ENCODE assay signal across 8 cellular contexts in genomic region chr16:84647830-84648594, GRCh38. TPM values are rescaled to one million over a fixed set of nuclear protein-coding genes. Genes with fewer than 3 reads are reported as not detected.
A peak's percentile ranks its signal among the peaks of the same experiment; 100 is the strongest.
DNase-seq lines count a peak whose midpoint lies in the region; ATAC-seq and TF ChIP-seq lines count a peak whose summit lies in the region.

TSS of gene KLHL36 (plus strand) at chr16:84648511. CDS start at chr16:84650868, 2,357 bp downstream.

- H3K9me3 Mint-ChIP-seq in activated T-helper 1 cell treated with anti-CD3 and anti-CD28 coated beads, Interleukin-12 subunit alpha, Interleukin-12 subunit beta, Interleukin-2, Interleukin-4 antibody, amounts not matched to agents 30 ng/mL and 10 ng/mL and 1 ng/mL, durations not matched to agents 14 hours and 24 hours and 36 hours = peaks cover 4% of the 10 kb centered on the region
- H3K9me3 Mint-ChIP-seq in nephron = no peaks in the 10 kb centered on the region
- no peaks in the 10 kb centered on the region for H3K9me3 Mint-ChIP-seq in stimulated activated naive CD8-positive, alpha-beta T cell treated with anti-CD3 and anti-CD28 coated beads, Interleukin-15, Interleukin-2, amounts not matched to agents 100 ng/mL and 50 ng/mL, for 24 hours

- ATAC-seq in HG02763 (IDR thresholded peaks at IDR 0.05; ENCODE audit: unreplicated experiment) = peak; percentile 81

- H3K4me1 ChIP-seq in OCI-LY3 (ENCODE audit: low read length) = peaks cover 10% of the 10 kb centered on the region

- 0 out of 2 replicates have a peak, but pooled peaks cover 4% of the 10 kb centered on the region for H3K79me2 ChIP-seq in OCI-LY3 (ENCODE audit: low read length)

- H3K36me3 Mint-ChIP-seq in activated T-helper 1 cell treated with anti-CD3 and anti-CD28 coated beads, Interleukin-12 subunit alpha, Interleukin-12 subunit beta, Interleukin-2, Interleukin-4 antibody, amounts not matched to agents 30 ng/mL and 10 ng/mL and 1 ng/mL, durations not matched to agents 14 hours and 24 hours and 36 hours (ENCODE audit: low read depth) = peaks cover 29% of the 10 kb centered on the region
- peaks cover 15% of the 10 kb centered on the region for H3K36me3 Mint-ChIP-seq in nephron (ENCODE audit: low read depth)
- H3K36me3 Mint-ChIP-seq in stimulated activated naive CD8-positive, alpha-beta T cell treated with anti-CD3 and anti-CD28 coated beads, Interleukin-15, Interleukin-2, amounts not matched to agents 100 ng/mL and 50 ng/mL, for 24 hours (ENCODE audit: low read depth) = peaks cover 23% of the 10 kb centered on the region

- no peak for TF ChIP-seq CTCF in OCI-LY3 (IDR thresholded peaks at IDR 0.05; ENCODE audit: low read depth, low read length)
- no peak for TF ChIP-seq CTCF in fibroblast of mammary gland (conservative IDR thresholded peaks at IDR 0.05; ENCODE audit: control insufficient read depth, insufficient read depth, low read depth, low read length)
- no peak for TF ChIP-seq CTCF in nephron (IDR thresholded peaks at IDR 0.05; ENCODE audit: unreplicated experiment in 3 of 3)

- H3K4me2 ChIP-seq in OCI-LY3 (ENCODE audit: low read length) = peak within 1 kb of the TSS; percentile 84

- peak within 1 kb of the TSS; percentile 95 for H3K4me3 Mint-ChIP-seq in activated T-helper 1 cell treated with anti-CD3 and anti-CD28 coated beads, Interleukin-12 subunit alpha, Interleukin-12 subunit beta, Interleukin-2, Interleukin-4 antibody, amounts not matched to agents 30 ng/mL and 10 ng/mL and 1 ng/mL, durations not matched to agents 14 hours and 24 hours and 36 hours
- H3K4me3 Mint-ChIP-seq in nephron = peak within 1 kb of the TSS; percentile 88 to 96 (median 89)
- peak within 1 kb of the TSS; percentile 89 for H3K4me3 Mint-ChIP-seq in stimulated activated naive CD8-positive, alpha-beta T cell treated with anti-CD3 and anti-CD28 coated beads, Interleukin-15, Interleukin-2, amounts not matched to agents 100 ng/mL and 50 ng/mL, for 24 hours

- H3K27ac Mint-ChIP-seq in activated T-helper 1 cell treated with anti-CD3 and anti-CD28 coated beads, Interleukin-12 subunit alpha, Interleukin-12 subunit beta, Interleukin-2, Interleukin-4 antibody, amounts not matched to agents 30 ng/mL and 10 ng/mL and 1 ng/mL, durations not matched to agents 14 hours and 24 hours and 36 hours = peak within 1 kb of the TSS; percentile 92
- H3K27ac Mint-ChIP-seq in nephron = peak within 1 kb of the TSS; percentile 76 to 87 (median 86)
- H3K27ac Mint-ChIP-seq in stimulated activated naive CD8-positive, alpha-beta T cell treated with anti-CD3 and anti-CD28 coated beads, Interleukin-15, Interleukin-2, amounts not matched to agents 100 ng/mL and 50 ng/mL, for 24 hours = peak within 1 kb of the TSS; percentile 93

- H2AFZ ChIP-seq in OCI-LY3 (ENCODE audit: low read depth, low read length) = peak within 1 kb of the TSS; percentile 73; the same call in 1 of the 2 replicates

- H3K27me3 ChIP-seq in OCI-LY3 (ENCODE audit: low read depth, low read length) = peaks cover 24% of the 10 kb centered on the region

- peaks cover 48% of the 10 kb centered on the region for H3K4me1 Mint-ChIP-seq in activated T-helper 1 cell treated with anti-CD3 and anti-CD28 coated beads, Interleukin-12 subunit alpha, Interleukin-12 subunit beta, Interleukin-2, Interleukin-4 antibody, amounts not matched to agents 30 ng/mL and 10 ng/mL and 1 ng/mL, durations not matched to agents 14 hours and 24 hours and 36 hours (ENCODE audit: low read depth)
- H3K4me1 Mint-ChIP-seq in nephron = peaks cover 36% of the 10 kb centered on the region
- H3K4me1 Mint-ChIP-seq in stimulated activated naive CD8-positive, alpha-beta T cell treated with anti-CD3 and anti-CD28 coated beads, Interleukin-15, Interleukin-2, amounts not matched to agents 100 ng/mL and 50 ng/mL, for 24 hours (ENCODE audit: low read depth) = peaks cover 48% of the 10 kb centered on the region

- H3K9ac ChIP-seq in OCI-LY3 (ENCODE audit: low read length) = peak within 1 kb of the TSS; percentile 54

- peaks cover 14% of the 10 kb centered on the region for H3K27me3 Mint-ChIP-seq in activated T-helper 1 cell treated with anti-CD3 and anti-CD28 coated beads, Interleukin-12 subunit alpha, Interleukin-12 subunit beta, Interleukin-2, Interleukin-4 antibody, amounts not matched to agents 30 ng/mL and 10 ng/mL and 1 ng/mL, durations not matched to agents 14 hours and 24 hours and 36 hours (ENCODE audit: insufficient read depth)
- H3K27me3 Mint-ChIP-seq in nephron (ENCODE audit: low read depth) = no peaks in the 10 kb centered on the region
- H3K27me3 Mint-ChIP-seq in stimulated activated naive CD8-positive, alpha-beta T cell treated with anti-CD3 and anti-CD28 coated beads, Interleukin-15, Interleukin-2, amounts not matched to agents 100 ng/mL and 50 ng/mL, for 24 hours = peaks cover 4% of the 10 kb centered on the region

- peaks cover 4% of the 10 kb centered on the region for H3K36me3 ChIP-seq in OCI-LY3 (replicated peaks; ENCODE audit: low read depth, low read length)

- no peak within 1 kb of the TSS for H3K27ac ChIP-seq in OCI-LY3 (ENCODE audit: low read length)

- H4K20me1 ChIP-seq in OCI-LY3 (ENCODE audit: insufficient read depth, low read length) = no peaks in the 10 kb centered on the region

- peak within 1 kb of the TSS; percentile 94 for H3K4me3 ChIP-seq in OCI-LY3 (ENCODE audit: low read length)
- peak within 1 kb of the TSS; percentile 63 for H3K4me3 ChIP-seq in fibroblast of mammary gland (ENCODE audit: control insufficient read depth, low read depth, low read length)

- DNase-seq in NCI-H82 (lab: John Stamatoyannopoulos, UW) = peak; percentile 40
- DNase-seq in NCI-H82 treated with DMSO at 0.1 percent for 48 hours (lab: John Stamatoyannopoulos, UW; ENCODE audit: unreplicated experiment) = no peak
- peak; percentile 76 for DNase-seq in activated T-helper 1 cell treated with anti-CD3 and anti-CD28 coated beads, Interleukin-12 subunit alpha, Interleukin-12 subunit beta, Interleukin-2, Interleukin-4 antibody, amounts not matched to agents 30 ng/mL and 10 ng/mL and 1 ng/mL, durations not matched to agents 14 hours and 24 hours and 36 hours (ENCODE audit: low spot score)
- no peak for DNase-seq in fibroblast of mammary gland (ENCODE audit: low read depth)

- H3K9me3 ChIP-seq in OCI-LY3 (ENCODE audit: insufficient read depth, low read length) = no peaks in the 10 kb centered on the region

- intact Hi-C loops in activated T-helper 1 cell treated with anti-CD3 and anti-CD28 coated beads, Interleukin-12 subunit alpha, Interleukin-12 subunit beta, Interleukin-2, Interleukin-4 antibody, amounts not matched to agents 30 ng/mL and 10 ng/mL and 1 ng/mL, durations not matched to agents 14 hours and 24 hours and 36 hours (cut with micrococcal nuclease) = loop anchor here (1.0 to 2.0 kb wide), 5 partner anchors 17 to 381 kb away; no protein-coding TSS in a partner anchor

RNA-seq across cellular contexts. Expression of gene KLHL36, which starts in this region (rescaled TPM):
- 39.3 and 42.6 TPM in 2 replicates for total RNA-seq in activated T-helper 1 cell treated with anti-CD3 and anti-CD28 coated beads, Interleukin-12 subunit alpha, Interleukin-12 subunit beta, Interleukin-2, Interleukin-4 antibody, amounts not matched to agents 30 ng/mL and 10 ng/mL and 1 ng/mL, durations not matched to agents 14 hours and 24 hours and 36 hours

Comparison
In these comparisons a context has a peak if more than half of its experiments do, and no peak if none do; other contexts are left out.
1. DNase-seq: peak in NCI-H82 (single experiment) and activated T-helper 1 cell treated with anti-CD3 and anti-CD28 coated beads, Interleukin-12 subunit alpha, Interleukin-12 subunit beta, Interleukin-2, Interleukin-4 antibody, amounts not matched to agents 30 ng/mL and 10 ng/mL and 1 ng/mL, durations not matched to agents 14 hours and 24 hours and 36 hours (single experiment); none in NCI-H82 treated with DMSO at 0.1 percent for 48 hours (single experiment) and fibroblast of mammary gland (single experiment).
2. Peak in every context shown above with its lines, with median percentiles within 50 percentile points of each other: H3K27ac Mint-ChIP-seq and H3K4me3 Mint-ChIP-seq.